In genomic region chr15:82137261-82137660, GRCh38 we compare ENCODE assay signal across 23 cellular contexts.
"Had no signal": no experiment of that assay in that cellular context is flagged by ENCODE, and none has a peak within 500 bp of the region (broad histone marks: within the 10 kb centered on the region; RNA-seq: fewer than 3 reads in every experiment).

No MANE protein-coding gene starts in this region.

- DNase-seq: activated B cell treated with CpG ODN at 0.5 μM for 24 hours; activated CD4-positive, alpha-beta T cell treated with anti-CD3 and anti-CD28 coated beads for 36 hours; activated CD4-positive, alpha-beta T cell treated with anti-CD3 and anti-CD28 coated beads, Interleukin-2, amount 50 U/mL, for 4 hours; activated CD8-positive, alpha-beta memory T cell treated with anti-CD3 and anti-CD28 coated beads, Interleukin-2, amount 50 U/mL, for 48 hours; activated naive CD4-positive, alpha-beta T cell treated with anti-CD3 and anti-CD28 coated beads for 36 hours; activated naive CD8-positive, alpha-beta T cell treated with anti-CD3 and anti-CD28 coated beads, Interleukin-2, amount 10 ng/mL, durations not matched to agents 7 days and 5 days; activated T-cell treated with anti-CD3 and anti-CD28 coated beads, Interleukin-2, amount 50 U/mL, for 4 hours; amygdala; caudate nucleus; effector memory CD4-positive, alpha-beta T cell; heart right ventricle; ovary; psoas muscle; right cardiac atrium; stimulated activated CD4-positive, alpha-beta T cell treated with anti-CD3 and anti-CD28 coated beads, Interleukin-12 subunit alpha, Interleukin-12 subunit beta, amount 100 ng/mL, for 4 hours; stimulated activated CD4-positive, alpha-beta T cell treated with anti-CD3 and anti-CD28 coated beads, Interleukin-4, amount 100 ng/mL, for 4 hours; substantia nigra; T-helper 9 cell; thyroid gland had no signal

- H3K27me3 ChIP-seq: heart right ventricle, ovary, thyroid gland had no signal

- H3K9me3 Mint-ChIP-seq: activated B cell treated with CpG ODN at 0.5 μM for 24 hours; activated naive CD4-positive, alpha-beta T cell treated with anti-CD3 and anti-CD28 coated beads for 36 hours; activated naive CD8-positive, alpha-beta T cell treated with anti-CD3 and anti-CD28 coated beads, Interleukin-2, amount 10 ng/mL, durations not matched to agents 7 days and 5 days; activated T-cell treated with anti-CD3 and anti-CD28 coated beads, Interleukin-2, amount 50 U/mL, for 4 hours; brain; natural killer cell treated with Interleukin-12 subunit alpha and Interleukin-12 subunit beta and Interleukin-15 and Interleukin-18, amount 100 ng/mL, for 72 hours; stimulated activated naive CD8-positive, alpha-beta T cell treated with anti-CD3 and anti-CD28 coated beads, Interleukin-15, Interleukin-2, amounts not matched to agents 100 ng/mL and 50 ng/mL, for 24 hours had no signal

- H3K4me3 Mint-ChIP-seq: activated B cell treated with CpG ODN at 0.5 μM for 24 hours; activated CD4-positive, alpha-beta T cell treated with anti-CD3 and anti-CD28 coated beads for 36 hours; activated naive CD4-positive, alpha-beta T cell treated with anti-CD3 and anti-CD28 coated beads for 36 hours; activated naive CD8-positive, alpha-beta T cell treated with anti-CD3 and anti-CD28 coated beads, Interleukin-2, amount 10 ng/mL, durations not matched to agents 7 days and 5 days; activated T-cell treated with anti-CD3 and anti-CD28 coated beads, Interleukin-2, amount 50 U/mL, for 4 hours; brain; natural killer cell treated with Interleukin-12 subunit alpha and Interleukin-12 subunit beta and Interleukin-15 and Interleukin-18, amount 100 ng/mL, for 72 hours; stimulated activated naive CD8-positive, alpha-beta T cell treated with anti-CD3 and anti-CD28 coated beads, Interleukin-15, Interleukin-2, amounts not matched to agents 100 ng/mL and 50 ng/mL, for 24 hours had no signal

- H3K27ac ChIP-seq: heart right ventricle, ovary, psoas muscle, thyroid gland had no signal

- H3K27me3 Mint-ChIP-seq: activated B cell treated with CpG ODN at 0.5 μM for 24 hours; activated CD4-positive, alpha-beta T cell treated with anti-CD3 and anti-CD28 coated beads for 36 hours; activated naive CD8-positive, alpha-beta T cell treated with anti-CD3 and anti-CD28 coated beads, Interleukin-2, amount 10 ng/mL, durations not matched to agents 7 days and 5 days; brain; natural killer cell treated with Interleukin-12 subunit alpha and Interleukin-12 subunit beta and Interleukin-15 and Interleukin-18, amount 100 ng/mL, for 72 hours; stimulated activated naive CD8-positive, alpha-beta T cell treated with anti-CD3 and anti-CD28 coated beads, Interleukin-15, Interleukin-2, amounts not matched to agents 100 ng/mL and 50 ng/mL, for 24 hours had no signal

- H3K9me3 ChIP-seq: heart right ventricle, ovary, psoas muscle, thyroid gland had no signal

- H3K4me1 ChIP-seq: psoas muscle, thyroid gland had no signal

- H3K4me3 ChIP-seq: heart right ventricle, lung, ovary, psoas muscle, thyroid gland had no signal

- H3K27ac Mint-ChIP-seq: activated B cell treated with CpG ODN at 0.5 μM for 24 hours; activated CD4-positive, alpha-beta T cell treated with anti-CD3 and anti-CD28 coated beads for 36 hours; activated naive CD4-positive, alpha-beta T cell treated with anti-CD3 and anti-CD28 coated beads for 36 hours; activated naive CD8-positive, alpha-beta T cell treated with anti-CD3 and anti-CD28 coated beads, Interleukin-2, amount 10 ng/mL, durations not matched to agents 7 days and 5 days; brain; natural killer cell treated with Interleukin-12 subunit alpha and Interleukin-12 subunit beta and Interleukin-15 and Interleukin-18, amount 100 ng/mL, for 72 hours; stimulated activated naive CD8-positive, alpha-beta T cell treated with anti-CD3 and anti-CD28 coated beads, Interleukin-15, Interleukin-2, amounts not matched to agents 100 ng/mL and 50 ng/mL, for 24 hours had no signal

- H3K36me3 ChIP-seq: ovary, thyroid gland had no signal
